In the genomic region with DNA sequence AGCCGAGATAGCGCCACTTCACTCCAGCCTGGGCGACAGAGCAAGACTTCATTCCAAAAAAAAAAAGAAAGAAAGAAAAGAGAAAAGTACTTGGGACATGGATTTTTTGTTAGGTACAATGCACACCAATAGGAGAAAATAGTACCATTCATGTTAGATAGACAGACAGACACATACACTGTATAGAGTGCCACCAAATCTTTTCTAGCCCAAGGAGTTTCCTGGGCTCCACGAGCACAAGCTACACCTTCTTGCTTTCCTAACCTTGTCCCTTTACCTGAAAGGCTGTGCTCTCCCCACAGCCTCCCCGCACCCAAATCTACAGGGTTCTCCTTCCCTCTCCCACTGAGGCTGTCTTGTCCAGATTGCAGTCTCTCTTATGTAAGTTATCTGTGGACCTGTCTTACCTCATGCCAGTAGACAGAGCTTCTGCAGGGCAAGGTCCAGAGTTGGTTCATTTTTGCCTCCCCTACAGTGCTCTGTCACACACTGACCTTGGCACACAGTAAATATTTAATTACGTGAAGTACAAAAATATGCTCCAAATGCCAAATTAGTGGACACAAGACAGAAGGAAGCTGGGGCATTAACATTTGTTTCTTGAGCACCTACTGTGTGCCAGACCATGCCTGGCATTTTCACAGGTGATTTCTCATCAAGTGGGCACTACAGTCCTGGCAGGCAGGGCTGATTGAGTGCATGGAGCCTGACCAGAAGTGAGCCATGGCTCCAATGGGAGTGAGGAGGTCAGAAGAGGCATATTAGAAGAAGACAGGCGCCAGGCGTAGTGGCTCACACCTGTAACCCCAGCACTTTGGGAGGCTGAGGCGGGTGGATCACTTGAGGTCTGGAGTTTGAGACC, we compare ENCODE assay signal across 25 cellular contexts. TPM values are rescaled to one million over a fixed set of nuclear protein-coding genes. Genes with fewer than 3 reads are reported as not detected.
"Had no signal": no experiment of that assay in that cellular context is flagged by ENCODE, and none has a peak within 500 bp of the region (broad histone marks: within the 10 kb centered on the region; RNA-seq: fewer than 3 reads in every experiment).

No MANE protein-coding gene starts in this region.

- H3K4me3 ChIP-seq: cardiac muscle cell, colonic mucosa, gastrocnemius medialis, neural progenitor cell, testis, transverse colon, uterus had no signal

- H3K4me2 ChIP-seq: neural progenitor cell had no signal

- FAIRE-seq: endometrium, islet of Langerhans had no signal

- H3K36me3 ChIP-seq: cardiac muscle cell, neural progenitor cell, uterus had no signal

- ATAC-seq: gastrocnemius medialis; natural killer cell; right cardiac atrium; stimulated activated naive CD8-positive, alpha-beta T cell treated with anti-CD3 and anti-CD28 coated beads, Interleukin-15, Interleukin-2, amounts not matched to agents 100 U/mL and 50 U/mL, for 24 hours had no signal

- H3K27ac ChIP-seq: cardiac muscle cell, colonic mucosa, gastrocnemius medialis, neural progenitor cell, testis, uterus had no signal

- DNase-seq: activated CD4-positive, alpha-beta T cell treated with anti-CD3 and anti-CD28 coated beads for 4 hours; activated CD4-positive, alpha-beta T cell treated with anti-CD3 and anti-CD28 coated beads, Interleukin-2, amount 50 U/mL, for 4 hours; activated effector memory CD4-positive, alpha-beta T cell treated with Interleukin-2 at 50 U/mL for 16 hours; activated naive CD4-positive, alpha-beta T cell treated with Interleukin-2 at 50 U/mL for 16 hours; anterior cingulate cortex; cerebellar nuclear complex; colonic mucosa; effector CD8-positive, alpha-beta T cell; gastrocnemius medialis; glutamatergic neuron; natural killer cell; occipital lobe; right cardiac atrium; stimulated activated CD4-positive, alpha-beta T cell treated with anti-CD3 and anti-CD28 coated beads, Interleukin-12 subunit alpha, Interleukin-12 subunit beta, amount 100 ng/mL, for 4 hours; stimulated activated CD4-positive, alpha-beta T cell treated with anti-CD3 and anti-CD28 coated beads, Interleukin-4, amount 100 ng/mL, for 1 hour; stimulated activated naive CD8-positive, alpha-beta T cell treated with anti-CD3 and anti-CD28 coated beads, Interleukin-15, Interleukin-2, amounts not matched to agents 100 U/mL and 50 U/mL, for 24 hours; testis; transverse colon; uterus had no signal

- H3K9ac ChIP-seq: neural progenitor cell had no signal

- H3K9me3 ChIP-seq: colonic mucosa, gastrocnemius medialis, testis, transverse colon, uterus had no signal

- H2AFZ ChIP-seq: neural progenitor cell had no signal

- H3K27me3 ChIP-seq: cardiac muscle cell, colonic mucosa, gastrocnemius medialis, neural progenitor cell, testis, transverse colon, uterus had no signal

- H3K4me1 ChIP-seq: colonic mucosa had no signal

RNA-seq across cellular contexts. Expression of gene C9orf43, which starts 15.3 kb away (rescaled TPM):
- total RNA-seq: epithelial cell of proximal tubule, gastrocnemius medialis had no signal

RNA-seq across cellular contexts. Expression of gene BSPRY, which starts 45.9 kb away (rescaled TPM):
- total RNA-seq: dermis microvascular lymphatic vessel endothelial cell, occipital lobe had no signal
